ENCODE assay signal across 8 cellular contexts in genomic region chrX:11759461-11760311, GRCh38. TPM values are rescaled to one million over a fixed set of nuclear protein-coding genes. Genes with fewer than 3 reads are reported as not detected.
DNase-seq lines count a peak whose midpoint lies in the region; ATAC-seq and TF ChIP-seq lines count a peak whose summit lies in the region.

No MANE protein-coding gene starts in this region.

- H3K36me3 Mint-ChIP-seq in activated CD4-positive, alpha-beta T cell treated with anti-CD3 and anti-CD28 coated beads for 36 hours (ENCODE audit: low read depth): peaks cover 39% of the 10 kb centered on the region

- ATAC-seq in GM19395 (IDR thresholded peaks at IDR 0.05; ENCODE audit: unreplicated experiment) (peak; percentile 74), HG03469 (IDR thresholded peaks at IDR 0.05; ENCODE audit: unreplicated experiment) (peak; percentile 61)
- ATAC-seq in activated CD4-positive, alpha-beta T cell treated with anti-CD3 and anti-CD28 coated beads for 36 hours: peak; percentile 82

- peak overlapping the region; percentile 96 for H3K27ac Mint-ChIP-seq in activated CD4-positive, alpha-beta T cell treated with anti-CD3 and anti-CD28 coated beads for 36 hours

- peak overlapping the region; percentile 94 for H3K4me3 Mint-ChIP-seq in activated CD4-positive, alpha-beta T cell treated with anti-CD3 and anti-CD28 coated beads for 36 hours

- POLR2A ChIA-PET in activated CD4-positive, alpha-beta T cell treated with anti-CD3 and anti-CD28 coated beads for 36 hours (lab: Charles Lee): interaction anchor here (0.6 to 0.9 kb wide), 3 partner anchors 8 to 13 kb away, joined by 3 to 6 read pairs (median 4); no protein-coding TSS in a partner anchor

- no peaks in the 10 kb centered on the region for H3K27me3 Mint-ChIP-seq in activated CD4-positive, alpha-beta T cell treated with anti-CD3 and anti-CD28 coated beads for 36 hours

- DNase-seq in NCI-H524 (lab: John Stamatoyannopoulos, UW) (peak; percentile 84 to 94), dedifferentiated amniotic fluid mesenchymal stem cell (ENCODE audit: extremely low spot score) (peak; percentile 93), kidney tubule cell (ENCODE audit: low spot score) (peak; percentile 89)
- peak; percentile 80 for DNase-seq in activated CD4-positive, alpha-beta T cell treated with anti-CD3 and anti-CD28 coated beads for 36 hours
- DNase-seq in stimulated activated CD4-positive, alpha-beta T cell treated with anti-CD3 and anti-CD28 coated beads, Interleukin-2, amount 100 ng/mL, for 4 hours (ENCODE audit: low read depth): peak; percentile 51

- H3K27ac ChIP-seq in C4-2B: peak overlapping the region; percentile 78

- CTCF ChIA-PET in activated CD4-positive, alpha-beta T cell treated with anti-CD3 and anti-CD28 coated beads for 36 hours (lab: Charles Lee): interaction anchor here (1.0 to 1.6 kb wide), 4 partner anchors 8 to 28 kb away, joined by 3 to 5 read pairs (median 3); no protein-coding TSS in a partner anchor

- peaks cover 25% of the 10 kb centered on the region for H3K4me1 Mint-ChIP-seq in activated CD4-positive, alpha-beta T cell treated with anti-CD3 and anti-CD28 coated beads for 36 hours

- intact Hi-C loops in activated CD4-positive, alpha-beta T cell treated with anti-CD3 and anti-CD28 coated beads for 36 hours (cut with DNase I, micrococcal nuclease): loop anchor here (2.0 to 10.0 kb wide), 5 partner anchors 15 to 1745 kb away; partner anchors contain the start of gene HCCS (in 2 of the 2)

- no peak for TF ChIP-seq CTCF in C4-2B (conservative IDR thresholded peaks at IDR 0.05)

- no peaks in the 10 kb centered on the region for H3K9me3 Mint-ChIP-seq in activated CD4-positive, alpha-beta T cell treated with anti-CD3 and anti-CD28 coated beads for 36 hours (ENCODE audit: low read depth)

RNA-seq across cellular contexts. Expression of gene MSL3, which starts 1.6 kb away (rescaled TPM):
- total RNA-seq in activated CD4-positive, alpha-beta T cell treated with anti-CD3 and anti-CD28 coated beads for 36 hours: 10 to 100 TPM; 51.6 to 54.2 TPM

Comparison
In these comparisons a context has a peak if more than half of its experiments do, and no peak if none do; other contexts are left out.
1. Peak in every context shown above with its lines: DNase-seq, ATAC-seq and H3K27ac ChIP-seq.